1 cellular context compared by ENCODE assay signal in the genomic region with DNA sequence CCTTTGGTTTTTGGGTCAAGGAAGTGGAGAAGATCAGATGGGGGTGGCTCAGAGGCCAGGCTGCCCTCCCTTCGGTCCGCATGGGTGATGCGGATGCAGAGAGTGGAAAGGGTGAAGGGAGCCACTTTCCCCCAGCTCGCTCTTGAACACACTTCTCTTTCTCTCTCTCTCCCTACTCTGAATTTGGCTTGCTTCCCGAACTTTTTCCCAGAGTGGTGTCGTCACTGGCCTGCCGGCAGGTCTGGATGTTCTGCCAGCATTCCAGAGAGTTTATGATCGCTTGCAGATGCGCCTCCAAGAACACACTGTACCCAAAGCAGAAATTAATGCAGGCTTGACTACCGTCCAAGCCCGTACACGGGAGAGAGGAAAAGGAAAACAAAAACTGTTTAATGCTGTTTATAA.
TF ChIP-seq lines count a peak whose summit lies in the region.

No MANE protein-coding gene starts in this region.

TF ChIP-seq in HEK293, 187 proteins besides CTCF, POLR2A, EP300 and RAD21 (continued from another document and continues in another):
- TF ChIP-seq SP2 (tag by site-specific recombination; IDR thresholded peaks at IDR 0.05) (no peak), WT1 (tag by site-specific recombination; IDR thresholded peaks at IDR 0.05) (0 out of 2 replicates have a peak, but pooled peaks have one; percentile 38), ZNF24 (tag by site-specific recombination; IDR thresholded peaks at IDR 0.05) (no peak; the same call in 1 of the 2 replicates), ZNF155 (tag by site-specific recombination; IDR thresholded peaks at IDR 0.05) (no peak), ZNF658 (tag by site-specific recombination; IDR thresholded peaks at IDR 0.05) (no peak), ZNF391 (tag by site-specific recombination; IDR thresholded peaks at IDR 0.05; ENCODE audit: borderline replicate concordance, low read depth) (no peak), ZNF777 (tag by site-specific recombination; IDR thresholded peaks at IDR 0.05; ENCODE audit: borderline replicate concordance) (no peak), ZNF404 (tag by site-specific recombination; IDR thresholded peaks at IDR 0.05) (no peak), KLF16 (tag by site-specific recombination; IDR thresholded peaks at IDR 0.05) (no peak), ZNF791 (tag by site-specific recombination; IDR thresholded peaks at IDR 0.05) (no peak), ZNF169 (tag by site-specific recombination; IDR thresholded peaks at IDR 0.05) (no peak), ZBTB17 (tag by site-specific recombination; IDR thresholded peaks at IDR 0.05) (peak; percentile 79), SP3 (tag by site-specific recombination; IDR thresholded peaks at IDR 0.05) (no peak), ZNF596 (tag by site-specific recombination; IDR thresholded peaks at IDR 0.05) (peak; percentile 65; the same call in 1 of the 2 replicates), ZNF132 (tag by site-specific recombination; IDR thresholded peaks at IDR 0.05; ENCODE audit: borderline replicate concordance) (no peak), ZFP3 (tag by site-specific recombination; IDR thresholded peaks at IDR 0.05; ENCODE audit: low read depth) (no peak), ZNF221 (tag by site-specific recombination; IDR thresholded peaks at IDR 0.05; ENCODE audit: borderline replicate concordance) (no peak), ZNF394 (tag by site-specific recombination; IDR thresholded peaks at IDR 0.05; ENCODE audit: borderline replicate concordance) (peak; percentile 44; the same call in 1 of the 2 replicates), HOXA7 (CRISPR knock-in tag; IDR thresholded peaks at IDR 0.05; ENCODE audit: borderline replicate concordance) (no peak), ZNF76 (tag by site-specific recombination; IDR thresholded peaks at IDR 0.05; ENCODE audit: borderline replicate concordance, low read depth) (no peak), MYNN (tag by site-specific recombination; IDR thresholded peaks at IDR 0.05; ENCODE audit: borderline replicate concordance) (no peak), ZNF623 (tag by site-specific recombination; IDR thresholded peaks at IDR 0.05) (no peak), MZF1 (tag by site-specific recombination; IDR thresholded peaks at IDR 0.05; ENCODE audit: borderline replicate concordance) (no peak), ZNF324 (tag by site-specific recombination; IDR thresholded peaks at IDR 0.05) (peak; percentile 58; the same call in 1 of the 2 replicates), ZNF157 (tag by site-specific recombination; IDR thresholded peaks at IDR 0.05) (no peak), HOXC10 (CRISPR knock-in tag; IDR thresholded peaks at IDR 0.05) (no peak), MEIS1 (CRISPR knock-in tag; IDR thresholded peaks at IDR 0.05; ENCODE audit: borderline replicate concordance) (no peak)
- TF ChIP-seq, protein P1, sequence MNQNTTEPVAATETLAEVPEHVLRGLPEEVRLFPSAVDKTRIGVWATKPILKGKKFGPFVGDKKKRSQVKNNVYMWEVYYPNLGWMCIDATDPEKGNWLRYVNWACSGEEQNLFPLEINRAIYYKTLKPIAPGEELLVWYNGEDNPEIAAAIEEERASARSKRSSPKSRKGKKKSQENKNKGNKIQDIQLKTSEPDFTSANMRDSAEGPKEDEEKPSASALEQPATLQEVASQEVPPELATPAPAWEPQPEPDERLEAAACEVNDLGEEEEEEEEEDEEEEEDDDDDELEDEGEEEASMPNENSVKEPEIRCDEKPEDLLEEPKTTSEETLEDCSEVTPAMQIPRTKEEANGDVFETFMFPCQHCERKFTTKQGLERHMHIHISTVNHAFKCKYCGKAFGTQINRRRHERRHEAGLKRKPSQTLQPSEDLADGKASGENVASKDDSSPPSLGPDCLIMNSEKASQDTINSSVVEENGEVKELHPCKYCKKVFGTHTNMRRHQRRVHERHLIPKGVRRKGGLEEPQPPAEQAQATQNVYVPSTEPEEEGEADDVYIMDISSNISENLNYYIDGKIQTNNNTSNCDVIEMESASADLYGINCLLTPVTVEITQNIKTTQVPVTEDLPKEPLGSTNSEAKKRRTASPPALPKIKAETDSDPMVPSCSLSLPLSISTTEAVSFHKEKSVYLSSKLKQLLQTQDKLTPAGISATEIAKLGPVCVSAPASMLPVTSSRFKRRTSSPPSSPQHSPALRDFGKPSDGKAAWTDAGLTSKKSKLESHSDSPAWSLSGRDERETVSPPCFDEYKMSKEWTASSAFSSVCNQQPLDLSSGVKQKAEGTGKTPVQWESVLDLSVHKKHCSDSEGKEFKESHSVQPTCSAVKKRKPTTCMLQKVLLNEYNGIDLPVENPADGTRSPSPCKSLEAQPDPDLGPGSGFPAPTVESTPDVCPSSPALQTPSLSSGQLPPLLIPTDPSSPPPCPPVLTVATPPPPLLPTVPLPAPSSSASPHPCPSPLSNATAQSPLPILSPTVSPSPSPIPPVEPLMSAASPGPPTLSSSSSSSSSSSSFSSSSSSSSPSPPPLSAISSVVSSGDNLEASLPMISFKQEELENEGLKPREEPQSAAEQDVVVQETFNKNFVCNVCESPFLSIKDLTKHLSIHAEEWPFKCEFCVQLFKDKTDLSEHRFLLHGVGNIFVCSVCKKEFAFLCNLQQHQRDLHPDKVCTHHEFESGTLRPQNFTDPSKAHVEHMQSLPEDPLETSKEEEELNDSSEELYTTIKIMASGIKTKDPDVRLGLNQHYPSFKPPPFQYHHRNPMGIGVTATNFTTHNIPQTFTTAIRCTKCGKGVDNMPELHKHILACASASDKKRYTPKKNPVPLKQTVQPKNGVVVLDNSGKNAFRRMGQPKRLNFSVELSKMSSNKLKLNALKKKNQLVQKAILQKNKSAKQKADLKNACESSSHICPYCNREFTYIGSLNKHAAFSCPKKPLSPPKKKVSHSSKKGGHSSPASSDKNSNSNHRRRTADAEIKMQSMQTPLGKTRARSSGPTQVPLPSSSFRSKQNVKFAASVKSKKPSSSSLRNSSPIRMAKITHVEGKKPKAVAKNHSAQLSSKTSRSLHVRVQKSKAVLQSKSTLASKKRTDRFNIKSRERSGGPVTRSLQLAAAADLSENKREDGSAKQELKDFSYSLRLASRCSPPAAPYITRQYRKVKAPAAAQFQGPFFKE (tag by site-specific recombination; IDR thresholded peaks at IDR 0.05; ENCODE audit: borderline replicate concordance) = no peak
- TF ChIP-seq, protein P2, sequence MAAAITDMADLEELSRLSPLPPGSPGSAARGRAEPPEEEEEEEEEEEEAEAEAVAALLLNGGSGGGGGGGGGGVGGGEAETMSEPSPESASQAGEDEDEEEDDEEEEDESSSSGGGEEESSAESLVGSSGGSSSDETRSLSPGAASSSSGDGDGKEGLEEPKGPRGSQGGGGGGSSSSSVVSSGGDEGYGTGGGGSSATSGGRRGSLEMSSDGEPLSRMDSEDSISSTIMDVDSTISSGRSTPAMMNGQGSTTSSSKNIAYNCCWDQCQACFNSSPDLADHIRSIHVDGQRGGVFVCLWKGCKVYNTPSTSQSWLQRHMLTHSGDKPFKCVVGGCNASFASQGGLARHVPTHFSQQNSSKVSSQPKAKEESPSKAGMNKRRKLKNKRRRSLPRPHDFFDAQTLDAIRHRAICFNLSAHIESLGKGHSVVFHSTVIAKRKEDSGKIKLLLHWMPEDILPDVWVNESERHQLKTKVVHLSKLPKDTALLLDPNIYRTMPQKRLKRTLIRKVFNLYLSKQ (tag by site-specific recombination; IDR thresholded peaks at IDR 0.05; ENCODE audit: borderline replicate concordance) = no peak
- TF ChIP-seq, protein P3, sequence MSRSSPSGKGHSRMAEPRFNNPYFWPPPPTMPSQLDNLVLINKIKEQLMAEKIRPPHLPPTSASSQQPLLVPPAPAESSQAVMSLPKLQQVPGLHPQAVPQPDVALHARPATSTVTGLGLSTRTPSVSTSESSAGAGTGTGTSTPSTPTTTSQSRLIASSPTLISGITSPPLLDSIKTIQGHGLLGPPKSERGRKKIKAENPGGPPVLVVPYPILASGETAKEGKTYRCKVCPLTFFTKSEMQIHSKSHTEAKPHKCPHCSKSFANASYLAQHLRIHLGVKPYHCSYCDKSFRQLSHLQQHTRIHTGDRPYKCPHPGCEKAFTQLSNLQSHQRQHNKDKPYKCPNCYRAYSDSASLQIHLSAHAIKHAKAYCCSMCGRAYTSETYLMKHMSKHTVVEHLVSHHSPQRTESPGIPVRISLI (tag by site-specific recombination; IDR thresholded peaks at IDR 0.05) = no peak
- TF ChIP-seq, protein P4, sequence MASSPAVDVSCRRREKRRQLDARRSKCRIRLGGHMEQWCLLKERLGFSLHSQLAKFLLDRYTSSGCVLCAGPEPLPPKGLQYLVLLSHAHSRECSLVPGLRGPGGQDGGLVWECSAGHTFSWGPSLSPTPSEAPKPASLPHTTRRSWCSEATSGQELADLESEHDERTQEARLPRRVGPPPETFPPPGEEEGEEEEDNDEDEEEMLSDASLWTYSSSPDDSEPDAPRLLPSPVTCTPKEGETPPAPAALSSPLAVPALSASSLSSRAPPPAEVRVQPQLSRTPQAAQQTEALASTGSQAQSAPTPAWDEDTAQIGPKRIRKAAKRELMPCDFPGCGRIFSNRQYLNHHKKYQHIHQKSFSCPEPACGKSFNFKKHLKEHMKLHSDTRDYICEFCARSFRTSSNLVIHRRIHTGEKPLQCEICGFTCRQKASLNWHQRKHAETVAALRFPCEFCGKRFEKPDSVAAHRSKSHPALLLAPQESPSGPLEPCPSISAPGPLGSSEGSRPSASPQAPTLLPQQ (tag by site-specific recombination; IDR thresholded peaks at IDR 0.05) = 0 out of 2 replicates have a peak, but pooled peaks have one; percentile 12
- TF ChIP-seq, protein P5, sequence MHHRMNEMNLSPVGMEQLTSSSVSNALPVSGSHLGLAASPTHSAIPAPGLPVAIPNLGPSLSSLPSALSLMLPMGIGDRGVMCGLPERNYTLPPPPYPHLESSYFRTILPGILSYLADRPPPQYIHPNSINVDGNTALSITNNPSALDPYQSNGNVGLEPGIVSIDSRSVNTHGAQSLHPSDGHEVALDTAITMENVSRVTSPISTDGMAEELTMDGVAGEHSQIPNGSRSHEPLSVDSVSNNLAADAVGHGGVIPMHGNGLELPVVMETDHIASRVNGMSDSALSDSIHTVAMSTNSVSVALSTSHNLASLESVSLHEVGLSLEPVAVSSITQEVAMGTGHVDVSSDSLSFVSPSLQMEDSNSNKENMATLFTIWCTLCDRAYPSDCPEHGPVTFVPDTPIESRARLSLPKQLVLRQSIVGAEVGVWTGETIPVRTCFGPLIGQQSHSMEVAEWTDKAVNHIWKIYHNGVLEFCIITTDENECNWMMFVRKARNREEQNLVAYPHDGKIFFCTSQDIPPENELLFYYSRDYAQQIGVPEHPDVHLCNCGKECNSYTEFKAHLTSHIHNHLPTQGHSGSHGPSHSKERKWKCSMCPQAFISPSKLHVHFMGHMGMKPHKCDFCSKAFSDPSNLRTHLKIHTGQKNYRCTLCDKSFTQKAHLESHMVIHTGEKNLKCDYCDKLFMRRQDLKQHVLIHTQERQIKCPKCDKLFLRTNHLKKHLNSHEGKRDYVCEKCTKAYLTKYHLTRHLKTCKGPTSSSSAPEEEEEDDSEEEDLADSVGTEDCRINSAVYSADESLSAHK (tag by site-specific recombination; IDR thresholded peaks at IDR 0.05) = 0 out of 2 replicates have a peak, but pooled peaks have one; percentile 65
- TF ChIP-seq, protein P6, sequence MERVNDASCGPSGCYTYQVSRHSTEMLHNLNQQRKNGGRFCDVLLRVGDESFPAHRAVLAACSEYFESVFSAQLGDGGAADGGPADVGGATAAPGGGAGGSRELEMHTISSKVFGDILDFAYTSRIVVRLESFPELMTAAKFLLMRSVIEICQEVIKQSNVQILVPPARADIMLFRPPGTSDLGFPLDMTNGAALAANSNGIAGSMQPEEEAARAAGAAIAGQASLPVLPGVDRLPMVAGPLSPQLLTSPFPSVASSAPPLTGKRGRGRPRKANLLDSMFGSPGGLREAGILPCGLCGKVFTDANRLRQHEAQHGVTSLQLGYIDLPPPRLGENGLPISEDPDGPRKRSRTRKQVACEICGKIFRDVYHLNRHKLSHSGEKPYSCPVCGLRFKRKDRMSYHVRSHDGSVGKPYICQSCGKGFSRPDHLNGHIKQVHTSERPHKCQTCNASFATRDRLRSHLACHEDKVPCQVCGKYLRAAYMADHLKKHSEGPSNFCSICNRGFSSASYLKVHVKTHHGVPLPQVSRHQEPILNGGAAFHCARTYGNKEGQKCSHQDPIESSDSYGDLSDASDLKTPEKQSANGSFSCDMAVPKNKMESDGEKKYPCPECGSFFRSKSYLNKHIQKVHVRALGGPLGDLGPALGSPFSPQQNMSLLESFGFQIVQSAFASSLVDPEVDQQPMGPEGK (tag by site-specific recombination; IDR thresholded peaks at IDR 0.05) = no peak; the same call in 1 of the 2 replicates
- TF ChIP-seq, protein P7, sequence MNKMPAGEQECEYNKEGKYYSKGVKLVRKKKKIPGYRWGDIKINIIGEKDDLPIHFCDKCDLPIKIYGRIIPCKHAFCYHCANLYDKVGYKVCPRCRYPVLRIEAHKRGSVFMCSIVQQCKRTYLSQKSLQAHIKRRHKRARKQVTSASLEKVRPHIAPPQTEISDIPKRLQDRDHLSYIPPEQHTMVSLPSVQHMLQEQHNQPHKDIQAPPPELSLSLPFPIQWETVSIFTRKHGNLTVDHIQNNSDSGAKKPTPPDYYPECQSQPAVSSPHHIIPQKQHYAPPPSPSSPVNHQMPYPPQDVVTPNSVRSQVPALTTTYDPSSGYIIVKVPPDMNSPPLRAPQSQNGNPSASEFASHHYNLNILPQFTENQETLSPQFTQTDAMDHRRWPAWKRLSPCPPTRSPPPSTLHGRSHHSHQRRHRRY (tag by site-specific recombination; IDR thresholded peaks at IDR 0.05) = no peak
- TF ChIP-seq, protein P8, sequence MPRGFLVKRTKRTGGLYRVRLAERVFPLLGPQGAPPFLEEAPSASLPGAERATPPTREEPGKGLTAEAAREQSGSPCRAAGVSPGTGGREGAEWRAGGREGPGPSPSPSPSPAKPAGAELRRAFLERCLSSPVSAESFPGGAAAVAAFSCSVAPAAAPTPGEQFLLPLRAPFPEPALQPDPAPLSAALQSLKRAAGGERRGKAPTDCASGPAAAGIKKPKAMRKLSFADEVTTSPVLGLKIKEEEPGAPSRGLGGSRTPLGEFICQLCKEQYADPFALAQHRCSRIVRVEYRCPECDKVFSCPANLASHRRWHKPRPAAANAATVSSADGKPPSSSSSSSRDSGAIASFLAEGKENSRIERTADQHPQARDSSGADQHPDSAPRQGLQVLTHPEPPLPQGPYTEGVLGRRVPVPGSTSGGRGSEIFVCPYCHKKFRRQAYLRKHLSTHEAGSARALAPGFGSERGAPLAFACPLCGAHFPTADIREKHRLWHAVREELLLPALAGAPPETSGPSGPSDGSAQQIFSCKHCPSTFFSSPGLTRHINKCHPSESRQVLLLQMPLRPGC (tag by site-specific recombination; IDR thresholded peaks at IDR 0.05) = peak; percentile 71
- TF ChIP-seq, protein P9, sequence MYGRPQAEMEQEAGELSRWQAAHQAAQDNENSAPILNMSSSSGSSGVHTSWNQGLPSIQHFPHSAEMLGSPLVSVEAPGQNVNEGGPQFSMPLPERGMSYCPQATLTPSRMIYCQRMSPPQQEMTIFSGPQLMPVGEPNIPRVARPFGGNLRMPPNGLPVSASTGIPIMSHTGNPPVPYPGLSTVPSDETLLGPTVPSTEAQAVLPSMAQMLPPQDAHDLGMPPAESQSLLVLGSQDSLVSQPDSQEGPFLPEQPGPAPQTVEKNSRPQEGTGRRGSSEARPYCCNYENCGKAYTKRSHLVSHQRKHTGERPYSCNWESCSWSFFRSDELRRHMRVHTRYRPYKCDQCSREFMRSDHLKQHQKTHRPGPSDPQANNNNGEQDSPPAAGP (tag by site-specific recombination; IDR thresholded peaks at IDR 0.05) = no peak
- TF ChIP-seq, protein P10, sequence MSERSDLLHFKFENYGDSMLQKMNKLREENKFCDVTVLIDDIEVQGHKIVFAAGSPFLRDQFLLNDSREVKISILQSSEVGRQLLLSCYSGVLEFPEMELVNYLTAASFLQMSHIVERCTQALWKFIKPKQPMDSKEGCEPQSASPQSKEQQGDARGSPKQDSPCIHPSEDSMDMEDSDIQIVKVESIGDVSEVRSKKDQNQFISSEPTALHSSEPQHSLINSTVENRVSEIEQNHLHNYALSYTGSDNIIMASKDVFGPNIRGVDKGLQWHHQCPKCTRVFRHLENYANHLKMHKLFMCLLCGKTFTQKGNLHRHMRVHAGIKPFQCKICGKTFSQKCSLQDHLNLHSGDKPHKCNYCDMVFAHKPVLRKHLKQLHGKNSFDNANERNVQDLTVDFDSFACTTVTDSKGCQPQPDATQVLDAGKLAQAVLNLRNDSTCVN (tag by site-specific recombination; optimal IDR thresholded peaks at IDR 0.05) = peak; percentile 13
